1 cellular context compared by ENCODE assay signal in the genomic region with DNA sequence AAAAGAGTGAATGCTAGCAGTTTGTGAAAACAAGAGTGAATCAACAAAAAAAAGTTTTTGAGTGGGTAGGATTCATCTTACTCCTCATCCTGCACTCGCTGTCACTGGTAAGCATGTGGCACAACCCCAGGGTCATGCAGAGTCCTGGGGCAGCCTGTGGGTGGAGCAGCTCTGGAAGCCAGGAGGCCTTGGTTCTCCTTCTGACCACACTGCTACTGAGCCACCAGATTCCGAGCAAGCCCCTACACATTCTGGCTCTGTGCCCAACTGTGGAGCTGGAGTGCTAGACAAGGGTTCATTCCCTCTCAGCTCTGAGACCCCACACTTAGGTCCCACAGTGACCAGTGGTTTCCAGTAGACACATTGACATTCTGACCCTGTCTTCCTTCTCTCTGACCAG.
TF ChIP-seq lines count a peak whose summit lies in the region.

No MANE protein-coding gene starts in this region.

TF ChIP-seq in GM12878, 131 proteins besides CTCF, POLR2A, EP300 and RAD21:
- no peak for TF ChIP-seq EGR1 (IDR thresholded peaks at IDR 0.05; ENCODE audit: borderline replicate concordance in 1 of 2, low read depth in 2 of 2, low read length in 2 of 2)
- no peak for TF ChIP-seq ATF3 (IDR thresholded peaks at IDR 0.05; ENCODE audit: borderline replicate concordance, extremely low read depth, low read depth, low read length)
- no peak for TF ChIP-seq NR2C2 (IDR thresholded peaks at IDR 0.05; ENCODE audit: borderline replicate concordance, control insufficient read depth, insufficient read length, low read depth)
- no peak for TF ChIP-seq MTA3 (IDR thresholded peaks at IDR 0.05; ENCODE audit: borderline replicate concordance, low read length)
- TF ChIP-seq, protein P1, sequence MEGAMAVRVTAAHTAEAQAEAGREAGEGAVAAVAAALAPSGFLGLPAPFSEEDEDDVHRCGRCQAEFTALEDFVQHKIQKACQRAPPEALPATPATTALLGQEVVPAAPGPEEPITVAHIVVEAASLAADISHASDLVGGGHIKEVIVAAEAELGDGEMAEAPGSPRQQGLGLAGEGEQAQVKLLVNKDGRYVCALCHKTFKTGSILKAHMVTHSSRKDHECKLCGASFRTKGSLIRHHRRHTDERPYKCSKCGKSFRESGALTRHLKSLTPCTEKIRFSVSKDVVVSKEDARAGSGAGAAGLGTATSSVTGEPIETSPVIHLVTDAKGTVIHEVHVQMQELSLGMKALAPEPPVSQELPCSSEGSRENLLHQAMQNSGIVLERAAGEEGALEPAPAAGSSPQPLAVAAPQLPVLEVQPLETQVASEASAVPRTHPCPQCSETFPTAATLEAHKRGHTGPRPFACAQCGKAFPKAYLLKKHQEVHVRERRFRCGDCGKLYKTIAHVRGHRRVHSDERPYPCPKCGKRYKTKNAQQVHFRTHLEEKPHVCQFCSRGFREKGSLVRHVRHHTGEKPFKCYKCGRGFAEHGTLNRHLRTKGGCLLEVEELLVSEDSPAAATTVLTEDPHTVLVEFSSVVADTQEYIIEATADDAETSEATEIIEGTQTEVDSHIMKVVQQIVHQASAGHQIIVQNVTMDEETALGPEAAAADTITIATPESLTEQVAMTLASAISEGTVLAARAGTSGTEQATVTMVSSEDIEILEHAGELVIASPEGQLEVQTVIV (IDR thresholded peaks at IDR 0.05; ENCODE audit: borderline replicate concordance, partially characterized antibody): no peak
- no peak for TF ChIP-seq TAF1 (IDR thresholded peaks at IDR 0.05; ENCODE audit: borderline replicate concordance, low read depth, low read length)
- TF ChIP-seq BACH1 (IDR thresholded peaks at IDR 0.05; ENCODE audit: borderline replicate concordance): no peak
- TF ChIP-seq ZNF384 (IDR thresholded peaks at IDR 0.05; ENCODE audit: borderline replicate concordance, low read depth, low read length): no peak
- TF ChIP-seq HDGF (IDR thresholded peaks at IDR 0.05): no peak
- no peak for TF ChIP-seq PAX8 (IDR thresholded peaks at IDR 0.05)
- no peak for TF ChIP-seq FOXK2 (IDR thresholded peaks at IDR 0.05)
- no peak for TF ChIP-seq SMC3 (IDR thresholded peaks at IDR 0.05; ENCODE audit: borderline replicate concordance, low read length)
TF ChIP-seq in GM12878: peak in this region for 0.
